Comparison of ENCODE assay signal across 1 cellular context in the genomic region with DNA sequence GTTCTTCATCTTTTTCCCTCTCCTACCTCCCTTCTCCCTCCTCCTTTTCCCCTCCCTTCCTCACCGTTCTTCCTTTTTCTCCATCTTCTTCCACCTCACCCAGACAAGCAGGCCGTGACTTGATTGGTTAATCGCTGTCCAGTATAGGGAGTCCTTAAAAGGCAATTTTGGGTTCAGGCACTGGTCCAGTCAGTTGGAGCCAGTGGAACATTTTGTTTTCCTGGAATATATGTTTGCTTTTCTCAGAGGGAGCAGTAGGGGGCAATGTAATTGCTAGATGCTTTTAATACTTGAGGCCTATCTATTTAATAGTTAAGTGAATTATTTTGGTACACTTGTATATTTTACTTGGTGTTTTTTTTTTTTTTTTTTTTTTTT.
TF ChIP-seq lines count a peak whose summit lies in the region.

No MANE protein-coding gene starts in this region.

TF ChIP-seq in H1, 55 proteins besides CTCF, POLR2A, EP300 and RAD21:
- TF ChIP-seq BCL11A (IDR thresholded peaks at IDR 0.05; ENCODE audit: low read depth in 2 of 2, low read length in 2 of 2) (no peak), BRCA1 (IDR thresholded peaks at IDR 0.05; ENCODE audit: low read depth, low read length) (no peak), KDM5A (IDR thresholded peaks at IDR 0.05; ENCODE audit: low read length) (no peak), SRF (IDR thresholded peaks at IDR 0.05; ENCODE audit: low read depth, low read length) (peak; percentile 55; the same call in 1 of the 2 replicates)
TF ChIP-seq in H1: peak in this region for 1.
